Comparison of ENCODE assay signal across 20 cellular contexts in the genomic region with DNA sequence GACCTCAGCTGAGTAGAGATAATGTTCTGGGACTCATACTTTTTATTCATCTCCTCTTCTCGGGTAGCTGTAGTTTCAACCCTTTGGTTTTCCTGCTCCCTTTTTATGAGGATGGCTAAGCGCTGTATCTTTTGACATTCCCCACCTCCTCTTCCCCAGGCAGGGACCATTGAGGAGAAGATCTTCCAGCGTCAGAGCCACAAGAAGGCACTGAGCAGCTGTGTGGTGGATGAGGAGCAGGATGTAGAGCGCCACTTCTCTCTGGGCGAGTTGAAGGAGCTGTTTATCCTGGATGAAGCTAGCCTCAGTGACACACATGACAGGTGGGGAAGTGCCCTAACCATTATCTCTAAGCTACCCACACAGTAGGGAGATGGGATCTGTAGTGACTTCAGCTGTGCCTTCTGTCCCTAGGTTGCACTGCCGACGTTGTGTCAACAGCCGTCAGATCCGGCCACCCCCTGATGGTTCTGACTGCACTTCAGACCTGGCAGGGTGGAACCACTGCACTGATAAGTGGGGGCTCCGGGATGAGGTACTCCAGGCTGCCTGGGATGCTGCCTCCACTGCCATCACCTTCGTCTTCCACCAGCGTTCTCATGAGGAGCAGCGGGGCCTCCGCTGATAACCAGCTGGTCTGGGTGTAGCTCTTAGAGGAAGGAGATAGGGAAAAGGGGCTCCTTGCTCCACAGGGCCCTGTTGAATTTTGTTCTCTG. TPM values are rescaled to one million over a fixed set of nuclear protein-coding genes. Genes with fewer than 3 reads are reported as not detected.
DNase-seq lines count a peak whose midpoint lies in the region; ATAC-seq and TF ChIP-seq lines count a peak whose summit lies in the region.
"Had no signal": no experiment of that assay in that cellular context is flagged by ENCODE, and none has a peak within 500 bp of the region (broad histone marks: within the 10 kb centered on the region; RNA-seq: fewer than 3 reads in every experiment).

No MANE protein-coding gene starts in this region.

- POLR2A ChIA-PET in RWPE1 (lab: Yijun Ruan, JAX; ENCODE audit: low non-redundant PET), result no interaction called here

- CTCF ChIA-PET in RWPE1 (lab: Yijun Ruan, JAX), result no interaction called here

- H3K4me3 ChIP-seq in right cardiac atrium (ENCODE audit: low read length) (no peak overlapping the region), left ventricle myocardium inferior (no peak overlapping the region)
- H3K4me3 ChIP-seq: BLaER1 treated with 17β-estradiol and CSF1 and Interleukin-3, amounts not matched to agents 10 nM and 100 nM; SJCRH30 had no signal

- H3K4me1 ChIP-seq in right cardiac atrium (ENCODE audit: control insufficient read depth, insufficient read depth, low read length) (no peaks in the 10 kb centered on the region), left ventricle myocardium inferior (no peaks in the 10 kb centered on the region)
- H3K4me1 ChIP-seq: SJCRH30 had no signal

- no peaks in the 10 kb centered on the region for H3K27me3 ChIP-seq in right cardiac atrium (ENCODE audit: control insufficient read depth, insufficient read depth)
- no peaks in the 10 kb centered on the region for H3K27me3 ChIP-seq in left ventricle myocardium inferior (ENCODE audit: low read depth)
- H3K27me3 ChIP-seq: BLaER1 treated with 17β-estradiol and CSF1 and Interleukin-3, amounts not matched to agents 10 nM and 100 nM; SJCRH30 had no signal

- H3K9me3 ChIP-seq in right cardiac atrium (ENCODE audit: control insufficient read depth, low read length) (no peaks in the 10 kb centered on the region), left ventricle myocardium inferior (replicated peaks) (no peaks in the 10 kb centered on the region)
- H3K9me3 ChIP-seq: BLaER1 treated with 17β-estradiol and CSF1 and Interleukin-3, amounts not matched to agents 10 nM and 100 nM; SJCRH30 had no signal

- H3K36me3 ChIP-seq in left ventricle myocardium inferior, result peaks cover 45% of the 10 kb centered on the region

- peak; percentile 14 to 16 for ATAC-seq in right cardiac atrium
- ATAC-seq: CD8-positive, alpha-beta T cell had no signal

- DNase-seq in right cardiac atrium (no peak), left ventricle myocardium inferior (no peak), RWPE1 (ENCODE audit: low spot score) (no peak), myocyte (ENCODE audit: low read depth) (peak; percentile 22), islet precursor cell (no peak), cortex of kidney (lab: John Stamatoyannopoulos, UW) (no peak), SIG-M5 treated with dmso at 0.1 percent for 504 hours (lab: John Stamatoyannopoulos, UW; ENCODE audit: unreplicated experiment) (no peak), OCI-M1 (lab: John Stamatoyannopoulos, UW) (no peak)
- DNase-seq: CD8-positive, alpha-beta T cell; DMS79; H7; Karpas-422; NCI-H1436; NCI-H1930; NCI-H2171; NCI-H82; RPMI8226; SJCRH30 had no signal

- no peak overlapping the region for H3K27ac ChIP-seq in right cardiac atrium (ENCODE audit: low read length)
- H3K27ac ChIP-seq in left ventricle myocardium inferior (replicated peaks), result no peak overlapping the region
- peak overlapping the region; percentile 18; the same call in 1 of the 2 replicates for H3K27ac ChIP-seq in RWPE1
- H3K27ac ChIP-seq: BLaER1 treated with 17β-estradiol and CSF1 and Interleukin-3, amounts not matched to agents 10 nM and 100 nM; HL-60; SJCRH30 had no signal

- WGBS in right cardiac atrium, result 68% methylated on average over 14 of the region's 14 CpGs

- intact Hi-C loops in right cardiac atrium (cut with DNase I) (no loop called here), left ventricle myocardium inferior (cut with micrococcal nuclease) (no loop called here)

- TF ChIP-seq CTCF in left ventricle myocardium inferior (IDR thresholded peaks at IDR 0.05; ENCODE audit: borderline replicate concordance) (no peak), RWPE1 (conservative IDR thresholded peaks at IDR 0.05; ENCODE audit: low read depth) (no peak)

RNA-seq across cellular contexts. Expression of a gene that starts 25.6 kb away (rescaled TPM):
- 10 to 100 TPM; 37.2 to 46.3 (median 40.1) TPM for total RNA-seq in right cardiac atrium
- polyA plus RNA-seq in right cardiac atrium, result 27.1 TPM
- 38.8 TPM for total RNA-seq in left ventricle myocardium inferior
- 97.9 and 104 TPM in 2 replicates for total RNA-seq in myocyte
- 58.6 TPM for polyA plus RNA-seq in myocyte (2012)

RNA-seq across cellular contexts. Expression of a gene that starts 25.7 kb away (rescaled TPM):
- total RNA-seq in right cardiac atrium (100 to 1,000 TPM; 664 to 870 (median 705) TPM), left ventricle myocardium inferior (1,085 TPM), myocyte (345 and 386 TPM in 2 replicates)
- 2,380 TPM for polyA plus RNA-seq in right cardiac atrium
- polyA plus RNA-seq in myocyte (2012), result 394 TPM

RNA-seq across cellular contexts. Expression of a gene that starts 30.3 kb away (rescaled TPM):
- total RNA-seq in right cardiac atrium (under 1 TPM in 3 of 4 donors, not detected in 1; 0.56 to 0.89 (median 0.74) TPM), left ventricle myocardium inferior (0.71 TPM), myocyte (0.52 and 0.59 TPM in 2 replicates)
- 0.16 TPM for polyA plus RNA-seq in right cardiac atrium
- polyA plus RNA-seq in myocyte (2012), result 0.30 TPM
